1 cellular context compared by ENCODE assay signal in genomic region chr3:107429330-107430181, GRCh38.
TF ChIP-seq lines count a peak whose summit lies in the region.

No MANE protein-coding gene starts in this region.

TF ChIP-seq in HepG2, 621 proteins besides CTCF, POLR2A, EP300 and RAD21 (continues in another document):
- TF ChIP-seq ZNF407 (CRISPR knock-in tag; IDR thresholded peaks at IDR 0.05; ENCODE audit: not compliant biosample characterization) (no peak), ZNF142 (CRISPR knock-in tag; IDR thresholded peaks at IDR 0.05) (0 out of 2 replicates have a peak, but pooled peaks have one; percentile 35), ZNF605 (CRISPR knock-in tag; IDR thresholded peaks at IDR 0.05) (0 out of 2 replicates have a peak, but pooled peaks have one; percentile 32), ARID5B (CRISPR knock-in tag; IDR thresholded peaks at IDR 0.05) (0 out of 2 replicates have a peak, but pooled peaks have one; percentile 12), FIP1L1 (IDR thresholded peaks at IDR 0.05; ENCODE audit: borderline replicate concordance, insufficient read depth, low read depth, low read length) (no peak), ZNF691 (CRISPR knock-in tag; IDR thresholded peaks at IDR 0.05; ENCODE audit: borderline replicate concordance, low read depth) (no peak), ZNF362 (CRISPR knock-in tag; IDR thresholded peaks at IDR 0.05; ENCODE audit: borderline replicate concordance) (peak; percentile 63; the same call in 1 of the 2 replicates), PHF8 (CRISPR knock-in tag; IDR thresholded peaks at IDR 0.05) (0 out of 2 replicates have a peak, but pooled peaks have one; percentile 19), PHF21A (CRISPR knock-in tag; IDR thresholded peaks at IDR 0.05) (no peak), ZFP41 (CRISPR knock-in tag; IDR thresholded peaks at IDR 0.05; ENCODE audit: borderline replicate concordance) (no peak), ZSCAN22 (CRISPR knock-in tag; IDR thresholded peaks at IDR 0.05) (no peak), SP1 (IDR thresholded peaks at IDR 0.05) (no peak), SP1 (CRISPR knock-in tag; IDR thresholded peaks at IDR 0.05) (no peak), ARID4A (CRISPR knock-in tag; IDR thresholded peaks at IDR 0.05; ENCODE audit: borderline replicate concordance) (no peak), ZNF724P (CRISPR knock-in tag; IDR thresholded peaks at IDR 0.05; ENCODE audit: borderline replicate concordance) (no peak), ZNF687 (CRISPR knock-in tag; IDR thresholded peaks at IDR 0.05) (peak; percentile 44), HOXA9 (CRISPR knock-in tag; IDR thresholded peaks at IDR 0.05; ENCODE audit: borderline replicate concordance) (no peak), KDM2A (CRISPR knock-in tag; IDR thresholded peaks at IDR 0.05; ENCODE audit: borderline replicate concordance, low read depth) (peak; percentile 51; the same call in 1 of the 2 replicates)
